In genomic region chr11:76769645-76770586, GRCh38 we compare ENCODE assay signal across 10 cellular contexts. TPM values are rescaled to one million over a fixed set of nuclear protein-coding genes. Genes with fewer than 3 reads are reported as not detected.
DNase-seq lines count a peak whose midpoint lies in the region; ATAC-seq and TF ChIP-seq lines count a peak whose summit lies in the region.
"Had no signal": no experiment of that assay in that cellular context is flagged by ENCODE, and none has a peak within 500 bp of the region (broad histone marks: within the 10 kb centered on the region; RNA-seq: fewer than 3 reads in every experiment).

No MANE protein-coding gene starts in this region.

- peak overlapping the region; percentile 40 to 81 for H4K8ac ChIP-seq in IMR-90 (ENCODE audit: low read depth in 2 of 2, low read length in 2 of 2)

- peak overlapping the region; percentile 57 for H4K5ac ChIP-seq in IMR-90 (ENCODE audit: low read depth, low read length)

- H3K4me1 ChIP-seq in IMR-90 (ENCODE audit: control insufficient read depth, insufficient read depth, low read length) (peaks cover 43% of the 10 kb centered on the region), breast epithelium (peaks cover 42 to 53% of the 10 kb centered on the region in 2 donors), mucosa of stomach (ENCODE audit: control insufficient read depth, insufficient read depth, low read length) (peaks cover 73% of the 10 kb centered on the region)

- H3K9me1 ChIP-seq in IMR-90 (ENCODE audit: insufficient read depth, low read length): peaks cover 22% of the 10 kb centered on the region

- H3K56ac ChIP-seq in IMR-90 (ENCODE audit: extremely low read depth, insufficient read depth, low read length): peak overlapping the region; percentile 51

- peak overlapping the region; percentile 89; the same call in 2 of the 3 replicates for H2BK15ac ChIP-seq in IMR-90 (ENCODE audit: low read depth, low read length)

- TF ChIP-seq POLR2A in IMR-90 (IDR thresholded peaks at IDR 0.05; ENCODE audit: low read depth, low read length) (0 out of 2 replicates have a peak, but pooled peaks have one; percentile 9), breast epithelium (IDR thresholded peaks at IDR 0.05) (no peak)

- peak overlapping the region; percentile 75 for H2AK9ac ChIP-seq in IMR-90 (replicated peaks; ENCODE audit: low read depth, low read length, poor library complexity)

- H2BK120ac ChIP-seq in IMR-90 (ENCODE audit: low read depth, low read length): peak overlapping the region; percentile 90

- 89% methylated on average over 3 of the region's 13 CpGs; no CpG with 5 or more reads in 1 of the 2 experiments for WGBS in IMR-90 (ENCODE audit: extremely low coverage in 2 of 2, insufficient read length in 1 of 2), 2 experiments

- H4K20me1 ChIP-seq in IMR-90 (ENCODE audit: insufficient read depth, low read length): peaks cover 7% of the 10 kb centered on the region; the same call in 1 of the 2 replicates

- peak overlapping the region; percentile 60 for H3K14ac ChIP-seq in IMR-90 (replicated peaks; ENCODE audit: low read depth, low read length)

- TF ChIP-seq CTCF in 22Rv1 (IDR thresholded peaks at IDR 0.05) (no peak), IMR-90 (conservative IDR thresholded peaks at IDR 0.05; ENCODE audit: low read depth, low read length) (no peak), breast epithelium (IDR thresholded peaks at IDR 0.05) (no peak)

- H3K4me3 ChIP-seq in IMR-90 (ENCODE audit: insufficient read depth, low read depth, low read length) (no peak overlapping the region), breast epithelium (peak overlapping the region in 1 of 3 donors; percentile 26), mucosa of stomach (ENCODE audit: low read length) (no peak overlapping the region)

- peak overlapping the region; percentile 25; the same call in 1 of the 2 replicates for H3K4me2 ChIP-seq in IMR-90 (ENCODE audit: low read depth, low read length)

- CTCF ChIA-PET in IMR-90 (lab: Yijun Ruan, JAX): interaction anchor here (0.9 to 2.8 kb wide), 2 partner anchors 8 to 150 kb away, joined by 3 to 9 read pairs; no protein-coding TSS in a partner anchor

- TF ChIP-seq RAD21 in IMR-90 (IDR thresholded peaks at IDR 0.05; ENCODE audit: low read length): no peak

- ATAC-seq in IMR-90 (ENCODE audit: low read depth) (no peak), GM18870 (IDR thresholded peaks at IDR 0.05; ENCODE audit: unreplicated experiment) (no peak)
- ATAC-seq: SK-N-SH treated with all-trans-retinoic acid at 6 μM for 48 hours had no signal

- peak overlapping the region; percentile 30; the same call in 1 of the 2 replicates for H3K9ac ChIP-seq in IMR-90 (ENCODE audit: low read depth, low read length)
- peak overlapping the region; percentile 45 for H3K9ac ChIP-seq in mucosa of stomach (ENCODE audit: low read length)

- H4K91ac ChIP-seq in IMR-90 (ENCODE audit: insufficient read depth, low read depth, low read length): peak overlapping the region; percentile 93

- no peaks in the 10 kb centered on the region for H3K36me3 ChIP-seq in IMR-90 (ENCODE audit: control insufficient read depth, insufficient read depth, low read length)
- H3K36me3 ChIP-seq in breast epithelium: no peaks in the 10 kb centered on the region
- no peaks in the 10 kb centered on the region for H3K36me3 ChIP-seq in mucosa of stomach (ENCODE audit: control insufficient read depth, insufficient read depth, low read length)
- H3K36me3 ChIP-seq: BE2C had no signal

- DNase-seq in IMR-90: peak; percentile 72
- peak in 1 of 2 donors; percentile 41 for DNase-seq in breast epithelium (ENCODE audit: low spot score in 2 of 2)
- no peak for DNase-seq in dermis blood vessel endothelial cell
- no peak for DNase-seq in nucleus accumbens (lab: John Stamatoyannopoulos, UW)
- no peak for DNase-seq in KG1 (lab: John Stamatoyannopoulos, UW)
- DNase-seq: BE2C had no signal

- in situ Hi-C loops in IMR-90 (cut with MboI; ENCODE audit: low sequenced_read_pairs): no loop called here

- peak overlapping the region; percentile 64; the same call in 1 of the 2 replicates for H3K23ac ChIP-seq in IMR-90 (ENCODE audit: low read depth, low read length)

- peak overlapping the region; percentile 1 for H2AFZ ChIP-seq in IMR-90 (replicated peaks; ENCODE audit: low read length, poor library complexity)

- peak overlapping the region; percentile 89 for H2BK5ac ChIP-seq in IMR-90 (ENCODE audit: low read depth, low read length, poor library complexity, severe bottlenecking)

- H3K27me3 ChIP-seq in IMR-90 (ENCODE audit: control insufficient read depth, insufficient read depth, low read length): 0 out of 2 replicates have a peak, but pooled peaks cover 1% of the 10 kb centered on the region
- no peaks in the 10 kb centered on the region for H3K27me3 ChIP-seq in breast epithelium
- H3K27me3 ChIP-seq in mucosa of stomach (ENCODE audit: control insufficient read depth, insufficient read depth, low read length): no peaks in the 10 kb centered on the region
- H3K27me3 ChIP-seq: BE2C had no signal

- H3K18ac ChIP-seq in IMR-90 (ENCODE audit: low read depth, low read length): peak overlapping the region; percentile 79

- H2BK20ac ChIP-seq in IMR-90 (ENCODE audit: low read depth, low read length): peak overlapping the region; percentile 66

- peak overlapping the region; percentile 80 for H2AK5ac ChIP-seq in IMR-90 (ENCODE audit: low read depth, low read length)

- H3K27ac ChIP-seq in 22Rv1: 0 out of 2 replicates have a peak overlapping the region, but pooled peaks have one; percentile 18
- H3K27ac ChIP-seq in IMR-90 (ENCODE audit: insufficient read depth, low read length): peak overlapping the region; percentile 79
- H3K27ac ChIP-seq in breast epithelium: peak overlapping the region; percentile 85 to 94

- POLR2A ChIA-PET in IMR-90 (lab: Charles Lee; ENCODE audit: unreplicated experiment): interaction anchor here (1.0 kb wide), 2 partner anchors 13 to 16 kb away, joined by 3 to 9 read pairs; partner anchors contain the start of gene TSKU

- no peaks in the 10 kb centered on the region for H3K79me1 ChIP-seq in IMR-90 (ENCODE audit: low read depth in 1 of 2, low read length in 2 of 2)

- intact Hi-C loops in IMR-90 (cut with micrococcal nuclease): loop anchor here (1.0 kb wide), 1 partner anchor 13 kb away; the partner anchor contains the start of gene TSKU
- intact Hi-C loops in breast epithelium (cut with DNase I; ENCODE audit: low total_unique reads): no loop called here

- dilution Hi-C loops in IMR-90 (cut with HindIII; ENCODE audit: low sequenced_read_pairs, unreplicated experiment): no loop called here

- H3K9me3 ChIP-seq in IMR-90 (ENCODE audit: control insufficient read depth, insufficient read depth, low read length) (no peaks in the 10 kb centered on the region), breast epithelium (no peaks in the 10 kb centered on the region), mucosa of stomach (ENCODE audit: control insufficient read depth, low read length) (no peaks in the 10 kb centered on the region)
- H3K9me3 ChIP-seq: BE2C had no signal

- peak overlapping the region; percentile 83 for H3K4ac ChIP-seq in IMR-90 (ENCODE audit: low read depth, low read length)

- BruUV-seq in IMR-90 (replicated peaks; lab: Mats Ljungman, UMichigan): no TSS peak

TF ChIP-seq in IMR-90, 13 proteins besides CTCF, POLR2A, EP300 and RAD21:
- TF ChIP-seq USF2 (IDR thresholded peaks at IDR 0.05; ENCODE audit: low read depth, low read length): peak; percentile 40; the same call in 1 of the 2 replicates
- TF ChIP-seq FOS (IDR thresholded peaks at IDR 0.05; ENCODE audit: low read depth, low read length): no peak
- TF ChIP-seq NFE2L2 (IDR thresholded peaks at IDR 0.05; ENCODE audit: low read depth, low read length): peak; percentile 87
- TF ChIP-seq CEBPB (IDR thresholded peaks at IDR 0.05; ENCODE audit: low read depth, low read length): peak; percentile 73; the same call in 1 of the 2 replicates

RNA-seq across cellular contexts. Expression of gene TSKU, which starts 13.2 kb away (rescaled TPM):
- total RNA-seq in IMR-90 (2012; rRNA removed) (6.4 and 6.8 TPM in 2 replicates), breast epithelium (100 to 1,000 TPM in 1 of 3 donors, 10 to 100 TPM in 2; 51.1 to 360 (median 65.1) TPM), dermis blood vessel endothelial cell (4.4 and 8.7 TPM in 2 replicates)
- polyA plus RNA-seq in IMR-90 (2012; rRNA removed): 26.6 and 28.7 TPM in 2 replicates
- polyA plus RNA-seq in IMR-90 (2012; cell fraction: cytosol; rRNA removed): 13.1 and 43.5 TPM in 2 replicates
- 11.3 and 20.6 TPM in 2 replicates for polyA plus RNA-seq in IMR-90 (2012; cell fraction: nucleus; rRNA removed; ENCODE audit: low replicate concordance)

Comparison
In these comparisons a context has a peak if more than half of its experiments do, and no peak if none do; other contexts are left out.
1. H3K27ac ChIP-seq: peak in every context shown above with its lines; median percentile 90 in breast epithelium; 79 in IMR-90; 18 in 22Rv1.